Comparison of ENCODE assay signal across 1 cellular context in genomic region chr1:247390116-247390791, GRCh38.
TF ChIP-seq lines count a peak whose summit lies in the region.

No MANE protein-coding gene starts in this region.

TF ChIP-seq in GM12878, 131 proteins besides CTCF, POLR2A, EP300 and RAD21 (continued from another document and continues in another):
- no peak for TF ChIP-seq CUX1 (IDR thresholded peaks at IDR 0.05; ENCODE audit: insufficient replicate concordance, low read depth, low read length)
- no peak for TF ChIP-seq FOXK2 (IDR thresholded peaks at IDR 0.05)
- TF ChIP-seq PAX8 (IDR thresholded peaks at IDR 0.05): no peak
- peak; percentile 94 for TF ChIP-seq NFIC (IDR thresholded peaks at IDR 0.05; ENCODE audit: low read depth, low read length)
- no peak for TF ChIP-seq CBFB (IDR thresholded peaks at IDR 0.05; ENCODE audit: low read depth)
- TF ChIP-seq POLR2AphosphoS2 (IDR thresholded peaks at IDR 0.05; ENCODE audit: low read depth, low read length): no peak
- TF ChIP-seq YY1 (IDR thresholded peaks at IDR 0.05; ENCODE audit: low read depth, low read length): peak; percentile 87
- TF ChIP-seq MLLT1 (IDR thresholded peaks at IDR 0.05): peak; percentile 81
- peak; percentile 98 for TF ChIP-seq EED (IDR thresholded peaks at IDR 0.05; ENCODE audit: low read depth)
- TF ChIP-seq SP1 (IDR thresholded peaks at IDR 0.05; ENCODE audit: low read depth, low read length): no peak
- TF ChIP-seq BCLAF1 (IDR thresholded peaks at IDR 0.05): no peak
- TF ChIP-seq IKZF1 (conservative IDR thresholded peaks at IDR 0.05): peak; percentile 94
- no peak for TF ChIP-seq HCFC1 (IDR thresholded peaks at IDR 0.05; ENCODE audit: low read length)
- TF ChIP-seq NR2C2 (IDR thresholded peaks at IDR 0.05; ENCODE audit: borderline replicate concordance, control insufficient read depth, insufficient read length, low read depth): no peak
- TF ChIP-seq RAD51 (IDR thresholded peaks at IDR 0.05): no peak
- TF ChIP-seq RFX5 (IDR thresholded peaks at IDR 0.05; ENCODE audit: low read depth, low read length): no peak
- TF ChIP-seq PML (IDR thresholded peaks at IDR 0.05; ENCODE audit: low read length): peak; percentile 82; the same call in 1 of the 2 replicates
- TF ChIP-seq PAX5 (IDR thresholded peaks at IDR 0.05; ENCODE audit: borderline replicate concordance, low read depth, low read length): peak; percentile 77; the same call in 1 of the 2 replicates
- no peak; the same call in 1 of the 2 replicates for TF ChIP-seq GATAD2B (conservative IDR thresholded peaks at IDR 0.05; ENCODE audit: low read depth)
- TF ChIP-seq PRDM15 (CRISPR knock-in tag; IDR thresholded peaks at IDR 0.05): no peak
- peak; percentile 91 for TF ChIP-seq RELA (IDR thresholded peaks at IDR 0.05; ENCODE audit: borderline replicate concordance, partially characterized antibody)
- TF ChIP-seq SKIL (IDR thresholded peaks at IDR 0.05; ENCODE audit: low read depth, poor library complexity, severe bottlenecking): peak; percentile 92
- no peak for TF ChIP-seq SMAD5 (IDR thresholded peaks at IDR 0.05; ENCODE audit: low read depth)
- peak; percentile 87 for TF ChIP-seq TBL1XR1 (IDR thresholded peaks at IDR 0.05; ENCODE audit: low read depth, low read length)
- no peak for TF ChIP-seq ZNF274 (IDR thresholded peaks at IDR 0.05; ENCODE audit: insufficient read depth, insufficient read length)
- no peak for TF ChIP-seq IRF5 (IDR thresholded peaks at IDR 0.05; ENCODE audit: borderline replicate concordance)
- TF ChIP-seq JUND (IDR thresholded peaks at IDR 0.05; ENCODE audit: low read depth, low read length): no peak
- no peak for TF ChIP-seq RBBP5 (conservative IDR thresholded peaks at IDR 0.05)
- TF ChIP-seq IRF3 (IDR thresholded peaks at IDR 0.05): no peak
- no peak for TF ChIP-seq NRF1 (conservative IDR thresholded peaks at IDR 0.05; ENCODE audit: low read depth, low read length)
- TF ChIP-seq CHD4 (IDR thresholded peaks at IDR 0.05): no peak
- TF ChIP-seq RCOR1 (conservative IDR thresholded peaks at IDR 0.05; ENCODE audit: low read depth, low read length): no peak
- TF ChIP-seq NBN (IDR thresholded peaks at IDR 0.05): peak; percentile 96
- no peak for TF ChIP-seq HDAC2 (IDR thresholded peaks at IDR 0.05)
- TF ChIP-seq SREBF2 (IDR thresholded peaks at IDR 0.05; ENCODE audit: low read length): no peak
- TF ChIP-seq BACH1 (IDR thresholded peaks at IDR 0.05; ENCODE audit: borderline replicate concordance): peak; percentile 55; the same call in 1 of the 2 replicates
- TF ChIP-seq MYC (IDR thresholded peaks at IDR 0.05; ENCODE audit: insufficient read depth, insufficient read length, insufficient replicate concordance, low read length, severe bottlenecking): no peak
- no peak for TF ChIP-seq CBX3 (IDR thresholded peaks at IDR 0.05; ENCODE audit: borderline replicate concordance, low read depth)
- no peak for TF ChIP-seq EZH2 (IDR thresholded peaks at IDR 0.05; ENCODE audit: borderline replicate concordance, control insufficient read depth, low read depth, low read length)
- TF ChIP-seq SMARCA5 (IDR thresholded peaks at IDR 0.05): peak; percentile 85; the same call in 1 of the 2 replicates
- TF ChIP-seq ZNF384 (IDR thresholded peaks at IDR 0.05; ENCODE audit: borderline replicate concordance, low read depth, low read length): peak; percentile 86
- no peak for TF ChIP-seq ELK1 (IDR thresholded peaks at IDR 0.05; ENCODE audit: low read depth, low read length)
- peak in 1 of 2 experiments; percentile 95; a peak in 2 of 4 replicates for TF ChIP-seq ETV6 (conservative IDR thresholded peaks at IDR 0.05 in 1 of 2, IDR thresholded peaks at IDR 0.05 in 1 of 2; ENCODE audit: borderline replicate concordance in 1 of 2, low read depth in 1 of 2)
- no peak for TF ChIP-seq STAT3 (IDR thresholded peaks at IDR 0.05; ENCODE audit: low read depth, low read length)
- TF ChIP-seq LARP7 (IDR thresholded peaks at IDR 0.05): no peak; the same call in 1 of the 2 replicates
- peak; percentile 76; the same call in 1 of the 2 replicates for TF ChIP-seq BCL11A (IDR thresholded peaks at IDR 0.05; ENCODE audit: low read depth, low read length)
- TF ChIP-seq ZSCAN29 (IDR thresholded peaks at IDR 0.05): no peak
